In genomic region chr2:173884403-173884802, GRCh38 we compare ENCODE assay signal across 8 cellular contexts.
A peak's percentile ranks its signal among the peaks of the same experiment; 100 is the strongest.
DNase-seq lines count a peak whose midpoint lies in the region; ATAC-seq and TF ChIP-seq lines count a peak whose summit lies in the region.

No MANE protein-coding gene starts in this region.

- peaks cover 11% of the 10 kb centered on the region for H3K27me3 Mint-ChIP-seq in nephron (ENCODE audit: low read depth)

- H3K36me3 Mint-ChIP-seq in nephron (ENCODE audit: low read depth), result peaks cover 5% of the 10 kb centered on the region

- peaks cover 6% of the 10 kb centered on the region; the same call in 1 of the 2 replicates for H3K9me3 ChIP-seq in SU-DHL-6 (ENCODE audit: insufficient read depth, low read length)

- H3K4me3 ChIP-seq in SU-DHL-6 (ENCODE audit: insufficient read depth, low read length, poor library complexity, severe bottlenecking), result no peak overlapping the region

- ATAC-seq in GM21529 (IDR thresholded peaks at IDR 0.05; ENCODE audit: unreplicated experiment), result no peak
- ATAC-seq in HG03039 (IDR thresholded peaks at IDR 0.05; ENCODE audit: unreplicated experiment), result no peak
- no peak for ATAC-seq in GM21367 (IDR thresholded peaks at IDR 0.05; ENCODE audit: unreplicated experiment)

- peaks cover 22% of the 10 kb centered on the region for H3K9me3 Mint-ChIP-seq in nephron

- no peaks in the 10 kb centered on the region for H3K9me2 ChIP-seq in SU-DHL-6 (replicated peaks; ENCODE audit: insufficient read depth, low read length)

- no peaks in the 10 kb centered on the region for H3F3A ChIP-seq in SU-DHL-6 (ENCODE audit: insufficient read depth)

- H4K20me1 ChIP-seq in SU-DHL-6 (ENCODE audit: low read depth, low read length), result no peaks in the 10 kb centered on the region

- DNase-seq in AG20443 (ENCODE audit: low spot score) (peak; percentile 57), GM13976 (ENCODE audit: low spot score) (no peak), epidermal melanocyte (ENCODE audit: insufficient read length, low spot score) (peak; percentile 37)

- no peak overlapping the region for H3K27ac ChIP-seq in SU-DHL-6 (ENCODE audit: low read depth, low read length)

- TF ChIP-seq CTCF in GM13976 (IDR thresholded peaks at IDR 0.05; ENCODE audit: borderline replicate concordance, control extremely low read depth, extremely low read depth, insufficient read depth, missing control alignments) (peak; percentile 39), SU-DHL-6 (IDR thresholded peaks at IDR 0.05; ENCODE audit: insufficient read depth, low read length, poor library complexity, severe bottlenecking) (peak; percentile 39), nephron (IDR thresholded peaks at IDR 0.05; ENCODE audit: unreplicated experiment in 3 of 3) (peak; percentile 28 to 44 (median 40))

- H3K27ac Mint-ChIP-seq in nephron, result peak overlapping the region in 1 of 3 experiments; percentile 31

- H3K4me3 Mint-ChIP-seq in nephron, result no peak overlapping the region

- no peak overlapping the region for H2AFZ ChIP-seq in SU-DHL-6 (ENCODE audit: low read depth, low read length, severe bottlenecking)

- no peaks in the 10 kb centered on the region for H3K79me2 ChIP-seq in SU-DHL-6 (ENCODE audit: insufficient read depth, low read length)

- H3K9ac ChIP-seq in SU-DHL-6 (ENCODE audit: low read length), result no peak overlapping the region

- H3K4me1 Mint-ChIP-seq in nephron, result peaks cover 26% of the 10 kb centered on the region

- in situ Hi-C loops in GM13976 (cut with MboI; ENCODE audit: low sequenced_read_pairs, unreplicated experiment), result no loop called here

- H3K36me3 ChIP-seq in SU-DHL-6 (ENCODE audit: low read length), result no peaks in the 10 kb centered on the region

- H3K4me2 ChIP-seq in SU-DHL-6 (ENCODE audit: low read depth, low read length, poor library complexity, severe bottlenecking), result no peak overlapping the region

- H3K27me3 ChIP-seq in SU-DHL-6 (ENCODE audit: low read length), result no peaks in the 10 kb centered on the region
